In genomic region chr1:26862781-26863676, GRCh38 we compare ENCODE assay signal across 1 cellular context.
TF ChIP-seq lines count a peak whose summit lies in the region.

Gene SFN, plus strand, starts transcription at chr1:26863149. Its CDS starts 64 bp downstream, at chr1:26863213.

TF ChIP-seq in HepG2, 621 proteins besides CTCF, POLR2A, EP300 and RAD21 (continued from another document and continues in another):
- TF ChIP-seq HNF4G (IDR thresholded peaks at IDR 0.05; ENCODE audit: borderline replicate concordance, low read depth, low read length) (no peak), HNF4G (CRISPR knock-in tag; IDR thresholded peaks at IDR 0.05; ENCODE audit: borderline replicate concordance, low read depth) (no peak), NONO (IDR thresholded peaks at IDR 0.05) (no peak), NONO (CRISPR knock-in tag; conservative IDR thresholded peaks at IDR 0.05) (no peak; the same call in 1 of the 2 replicates), NFRKB (IDR thresholded peaks at IDR 0.05) (no peak), ARID3A (IDR thresholded peaks at IDR 0.05; ENCODE audit: low read depth, low read length) (no peak), WIZ (CRISPR knock-in tag; IDR thresholded peaks at IDR 0.05) (no peak), DMAP1 (CRISPR knock-in tag; IDR thresholded peaks at IDR 0.05) (0 out of 2 replicates have a peak, but pooled peaks have one; percentile 15), ZNF678 (CRISPR knock-in tag; IDR thresholded peaks at IDR 0.05) (no peak), HBP1 (CRISPR knock-in tag; IDR thresholded peaks at IDR 0.05; ENCODE audit: low read depth) (no peak), ZNF574 (CRISPR knock-in tag; IDR thresholded peaks at IDR 0.05) (0 out of 2 replicates have a peak, but pooled peaks have one; percentile 8), KAT8 (CRISPR knock-in tag; IDR thresholded peaks at IDR 0.05) (no peak; the same call in none of the 2 replicates), ZFP36 (IDR thresholded peaks at IDR 0.05; ENCODE audit: borderline replicate concordance, low read depth, low read length, partially characterized antibody) (no peak), MIER2 (CRISPR knock-in tag; IDR thresholded peaks at IDR 0.05) (no peak), STAG1 (CRISPR knock-in tag; IDR thresholded peaks at IDR 0.05) (peak; percentile 39; the same call in 1 of the 2 replicates), GZF1 (CRISPR knock-in tag; IDR thresholded peaks at IDR 0.05) (no peak), ZNF274 (CRISPR knock-in tag; IDR thresholded peaks at IDR 0.05) (0 out of 2 replicates have a peak, but pooled peaks have one; percentile 19), ZNF451 (CRISPR knock-in tag; IDR thresholded peaks at IDR 0.05) (no peak), TFAP4 (IDR thresholded peaks at IDR 0.05; ENCODE audit: borderline replicate concordance, low read depth) (peak; percentile 72; the same call in 1 of the 2 replicates), ZNF543 (CRISPR knock-in tag; IDR thresholded peaks at IDR 0.05) (no peak), ZNF567 (CRISPR knock-in tag; IDR thresholded peaks at IDR 0.05; ENCODE audit: borderline replicate concordance) (no peak), IRF2 (CRISPR knock-in tag; IDR thresholded peaks at IDR 0.05) (peak; percentile 26; the same call in 1 of the 2 replicates), ZFP90 (CRISPR knock-in tag; IDR thresholded peaks at IDR 0.05; ENCODE audit: borderline replicate concordance) (no peak), GABPA (IDR thresholded peaks at IDR 0.05; ENCODE audit: low read depth, low read length) (no peak), GABPA (CRISPR knock-in tag; IDR thresholded peaks at IDR 0.05; ENCODE audit: low read depth) (peak; percentile 44), IKZF5 (CRISPR knock-in tag; IDR thresholded peaks at IDR 0.05) (no peak), ZNF746 (CRISPR knock-in tag; IDR thresholded peaks at IDR 0.05) (no peak), MYC (CRISPR knock-in tag; IDR thresholded peaks at IDR 0.05; ENCODE audit: borderline replicate concordance) (peak; percentile 64; the same call in 1 of the 2 replicates), FOSL2 (CRISPR knock-in tag; IDR thresholded peaks at IDR 0.05) (peak; percentile 94), CCDC6 (CRISPR knock-in tag; IDR thresholded peaks at IDR 0.05) (no peak), TARDBP (CRISPR knock-in tag; IDR thresholded peaks at IDR 0.05) (no peak), THYN1 (CRISPR knock-in tag; IDR thresholded peaks at IDR 0.05; ENCODE audit: borderline replicate concordance, low read depth) (no peak), ZNF773 (CRISPR knock-in tag; IDR thresholded peaks at IDR 0.05; ENCODE audit: borderline replicate concordance) (no peak), ETV6 (CRISPR knock-in tag; conservative IDR thresholded peaks at IDR 0.05) (no peak), SNAPC2 (CRISPR knock-in tag; IDR thresholded peaks at IDR 0.05) (no peak), ZFX (CRISPR knock-in tag; IDR thresholded peaks at IDR 0.05; ENCODE audit: low read depth) (peak; percentile 75), ZNF800 (CRISPR knock-in tag; IDR thresholded peaks at IDR 0.05) (no peak), SNRNP70 (IDR thresholded peaks at IDR 0.05; ENCODE audit: low read depth, low read length) (no peak), ZNF275 (CRISPR knock-in tag; IDR thresholded peaks at IDR 0.05; ENCODE audit: borderline replicate concordance) (no peak), HDAC2 (CRISPR knock-in tag; IDR thresholded peaks at IDR 0.05) (peak; percentile 46; the same call in 1 of the 2 replicates), ZNF639 (CRISPR knock-in tag; conservative IDR thresholded peaks at IDR 0.05) (no peak), U2AF1 (optimal IDR thresholded peaks at IDR 0.05; ENCODE audit: low read depth, low read length) (no peak), SNAPC4 (CRISPR knock-in tag; IDR thresholded peaks at IDR 0.05) (no peak), NR2F6 (IDR thresholded peaks at IDR 0.05) (no peak), NR2F6 (CRISPR knock-in tag; IDR thresholded peaks at IDR 0.05) (no peak)
